In genomic region chr12:46244273-46244672, GRCh38 we compare ENCODE assay signal across 29 cellular contexts. TPM values are rescaled to one million over a fixed set of nuclear protein-coding genes. Genes with fewer than 3 reads are reported as not detected.
DNase-seq lines count a peak whose midpoint lies in the region; ATAC-seq, FAIRE-seq and TF ChIP-seq lines count a peak whose summit lies in the region.
"Had no signal": no experiment of that assay in that cellular context is flagged by ENCODE, and none has a peak within 500 bp of the region (broad histone marks: within the 10 kb centered on the region; RNA-seq: fewer than 3 reads in every experiment).

No MANE protein-coding gene starts in this region.

- peaks cover 17% of the 10 kb centered on the region for H3K36me3 ChIP-seq in CD8-positive, alpha-beta T cell (ENCODE audit: insufficient read depth, low read length)
- H3K36me3 ChIP-seq: thoracic aorta had no signal

- H3K27ac ChIP-seq in CD4-positive, alpha-beta T cell (ENCODE audit: low read depth, low read length), result no peak overlapping the region
- H3K27ac ChIP-seq in CD8-positive, alpha-beta T cell (ENCODE audit: low read depth, low read length), result no peak overlapping the region
- H3K27ac ChIP-seq: BLaER1 treated with 17β-estradiol and CSF1 and Interleukin-3, amounts not matched to agents 10 nM and 100 nM; hepatocyte; SJSA1; thoracic aorta; VCaP had no signal

- no peak overlapping the region for H3K4me3 Mint-ChIP-seq in activated CD4-positive, alpha-beta T cell treated with anti-CD3 and anti-CD28 coated beads for 36 hours
- no peak overlapping the region for H3K4me3 Mint-ChIP-seq in activated CD4-positive, alpha-beta T cell treated with anti-CD3 and anti-CD28 coated beads, Interleukin-2, amount 10 ng/mL, durations not matched to agents 7 days and 5 days
- peak overlapping the region; percentile 22 for H3K4me3 Mint-ChIP-seq in CD4-positive, alpha-beta T cell
- no peak overlapping the region for H3K4me3 Mint-ChIP-seq in CD8-positive, alpha-beta T cell
- H3K4me3 Mint-ChIP-seq: activated naive CD4-positive, alpha-beta T cell treated with anti-CD3 and anti-CD28 coated beads, Interleukin-2, amount 10 ng/mL, durations not matched to agents 7 days and 5 days; T-helper 2 cell treated with Interferon-gamma antibody and Interleukin-4, amounts not matched to agents 5 μg/mL and 100 μg/mL, for 36 hours had no signal

- DNase-seq in activated CD4-positive, alpha-beta T cell treated with anti-CD3 and anti-CD28 coated beads for 36 hours, result no peak
- no peak for DNase-seq in activated CD4-positive, alpha-beta T cell treated with anti-CD3 and anti-CD28 coated beads, Interleukin-2, amount 10 ng/mL, durations not matched to agents 7 days and 5 days
- DNase-seq in CD4-positive, alpha-beta T cell, result no peak
- DNase-seq in NCI-H2029 (lab: John Stamatoyannopoulos, UW) (peak; percentile 60), cerebellum (ENCODE audit: low spot score) (peak; percentile 13), HTR-8/SVneo (ENCODE audit: insufficient read length, low spot score) (no peak)
- no peak for DNase-seq in stimulated activated CD4-positive, alpha-beta T cell treated with anti-CD3 and anti-CD28 coated beads, Interleukin-1b, Interleukin-23, amount 100 ng/mL, for 48 hours
- DNase-seq in CD8-positive, alpha-beta T cell, result no peak
- DNase-seq: ACHN; activated naive CD4-positive, alpha-beta T cell treated with anti-CD3 and anti-CD28 coated beads, Interleukin-2, amount 10 ng/mL, durations not matched to agents 7 days and 5 days; activated T-cell treated with anti-CD3 and anti-CD28 coated beads, Interleukin-2, amount 50 U/mL, for 1 hour; effector CD8-positive, alpha-beta T cell; KBM-7; left ventricle myocardium superior; NCI-H187 treated with DMSO at 0.1 percent for 48 hours; NCI-H446; occipital lobe; small intestine; stimulated activated naive CD4-positive, alpha-beta T cell treated with Interleukin-2 at 50 U/mL for 16 hours had no signal

- H3K4me3 ChIP-seq in CD8-positive, alpha-beta T cell (ENCODE audit: low read depth, low read length), result no peak overlapping the region
- H3K4me3 ChIP-seq: BLaER1 treated with 17β-estradiol and CSF1 and Interleukin-3, amounts not matched to agents 10 nM and 100 nM; hepatocyte; SJSA1; thoracic aorta had no signal

- no peak for ATAC-seq in activated CD4-positive, alpha-beta T cell treated with anti-CD3 and anti-CD28 coated beads for 36 hours
- peak; percentile 12 for ATAC-seq in CD4-positive, alpha-beta T cell (ENCODE audit: poor library complexity)
- ATAC-seq in CD8-positive, alpha-beta T cell, result no peak
- ATAC-seq: esophagus mucosa, left ventricle myocardium superior had no signal

- peaks cover 20% of the 10 kb centered on the region for H3K9me3 Mint-ChIP-seq in activated CD4-positive, alpha-beta T cell treated with anti-CD3 and anti-CD28 coated beads for 36 hours (ENCODE audit: low read depth)
- peaks cover 22% of the 10 kb centered on the region for H3K9me3 Mint-ChIP-seq in activated CD4-positive, alpha-beta T cell treated with anti-CD3 and anti-CD28 coated beads, Interleukin-2, amount 10 ng/mL, durations not matched to agents 7 days and 5 days
- H3K9me3 Mint-ChIP-seq in CD4-positive, alpha-beta T cell, result peaks cover 7% of the 10 kb centered on the region
- peaks cover 20% of the 10 kb centered on the region for H3K9me3 Mint-ChIP-seq in CD8-positive, alpha-beta T cell

- no peaks in the 10 kb centered on the region for H3K27me3 Mint-ChIP-seq in activated CD4-positive, alpha-beta T cell treated with anti-CD3 and anti-CD28 coated beads for 36 hours
- no peaks in the 10 kb centered on the region for H3K27me3 Mint-ChIP-seq in activated CD4-positive, alpha-beta T cell treated with anti-CD3 and anti-CD28 coated beads, Interleukin-2, amount 10 ng/mL, durations not matched to agents 7 days and 5 days
- no peaks in the 10 kb centered on the region for H3K27me3 Mint-ChIP-seq in CD4-positive, alpha-beta T cell
- H3K27me3 Mint-ChIP-seq in CD8-positive, alpha-beta T cell (ENCODE audit: low read depth), result no peaks in the 10 kb centered on the region
- H3K27me3 Mint-ChIP-seq: activated naive CD4-positive, alpha-beta T cell treated with anti-CD3 and anti-CD28 coated beads, Interleukin-2, amount 10 ng/mL, durations not matched to agents 7 days and 5 days had no signal

- H3K36me3 Mint-ChIP-seq in activated CD4-positive, alpha-beta T cell treated with anti-CD3 and anti-CD28 coated beads for 36 hours (ENCODE audit: low read depth), result peaks cover 93% of the 10 kb centered on the region
- H3K36me3 Mint-ChIP-seq in activated CD4-positive, alpha-beta T cell treated with anti-CD3 and anti-CD28 coated beads, Interleukin-2, amount 10 ng/mL, durations not matched to agents 7 days and 5 days (ENCODE audit: low read depth), result peaks cover 97% of the 10 kb centered on the region
- H3K36me3 Mint-ChIP-seq in CD4-positive, alpha-beta T cell (ENCODE audit: low read depth), result peaks cover 100% of the 10 kb centered on the region
- H3K36me3 Mint-ChIP-seq in CD8-positive, alpha-beta T cell, result peaks cover 93% of the 10 kb centered on the region

- intact Hi-C loops in activated CD4-positive, alpha-beta T cell treated with anti-CD3 and anti-CD28 coated beads for 36 hours (cut with DNase I, micrococcal nuclease), result no loop called here
- intact Hi-C loops in CD4-positive, alpha-beta T cell (cut with DNase I, micrococcal nuclease), result loop anchor here in 1 of 2 experiments (2.0 kb wide), 1 partner anchor 17 kb away; no protein-coding TSS in a partner anchor
- intact Hi-C loops in CD8-positive, alpha-beta T cell (cut with DNase I, micrococcal nuclease), result loop anchor here (2.0 to 5.0 kb wide), 2 partner anchors 21 to 37 kb away; no protein-coding TSS in a partner anchor

- H3K27me3 ChIP-seq in CD4-positive, alpha-beta T cell (ENCODE audit: control insufficient read depth, insufficient read depth, low read length), result no peaks in the 10 kb centered on the region
- no peaks in the 10 kb centered on the region for H3K27me3 ChIP-seq in CD8-positive, alpha-beta T cell (ENCODE audit: insufficient read depth, low read length)
- H3K27me3 ChIP-seq: BLaER1 treated with 17β-estradiol and CSF1 and Interleukin-3, amounts not matched to agents 10 nM and 100 nM; hepatocyte; SJSA1 had no signal

- peaks cover 51% of the 10 kb centered on the region for H3K4me1 ChIP-seq in CD8-positive, alpha-beta T cell (ENCODE audit: insufficient read depth, low read length)
- H3K4me1 ChIP-seq: SJSA1 had no signal

- no peak for TF ChIP-seq CTCF in CD4-positive, alpha-beta T cell (IDR thresholded peaks at IDR 0.05)
- no peak for TF ChIP-seq CTCF in CD8-positive, alpha-beta T cell (IDR thresholded peaks at IDR 0.05)

- H3K9me3 ChIP-seq in CD4-positive, alpha-beta T cell (ENCODE audit: control insufficient read depth, low read length), result no peaks in the 10 kb centered on the region
- H3K9me3 ChIP-seq in CD8-positive, alpha-beta T cell (ENCODE audit: low read length), result no peaks in the 10 kb centered on the region
- H3K9me3 ChIP-seq: SJSA1, thoracic aorta had no signal

- POLR2A ChIA-PET in activated CD4-positive, alpha-beta T cell treated with anti-CD3 and anti-CD28 coated beads for 36 hours (lab: Charles Lee), result no interaction called here
- POLR2A ChIA-PET in activated CD4-positive, alpha-beta T cell treated with anti-CD3 and anti-CD28 coated beads, Interleukin-2, amount 10 ng/mL, durations not matched to agents 7 days and 5 days (lab: Charles Lee), result no interaction called here
- POLR2A ChIA-PET in CD4-positive, alpha-beta T cell (lab: Charles Lee), result interaction anchor here (1.1 kb wide), 1 partner anchor 26 kb away, joined by 3 read pairs; no protein-coding TSS in a partner anchor
- POLR2A ChIA-PET in CD8-positive, alpha-beta T cell (lab: Charles Lee), result interaction anchor here (0.6 kb wide), 1 partner anchor 1408 kb away, joined by 3 read pairs; no protein-coding TSS in a partner anchor

- peaks cover 88% of the 10 kb centered on the region for H3K4me1 Mint-ChIP-seq in activated CD4-positive, alpha-beta T cell treated with anti-CD3 and anti-CD28 coated beads for 36 hours
- H3K4me1 Mint-ChIP-seq in activated CD4-positive, alpha-beta T cell treated with anti-CD3 and anti-CD28 coated beads, Interleukin-2, amount 10 ng/mL, durations not matched to agents 7 days and 5 days, result peaks cover 70% of the 10 kb centered on the region
- peaks cover 96% of the 10 kb centered on the region for H3K4me1 Mint-ChIP-seq in CD4-positive, alpha-beta T cell (ENCODE audit: low read depth)
- H3K4me1 Mint-ChIP-seq in CD8-positive, alpha-beta T cell (ENCODE audit: low read depth), result peaks cover 90% of the 10 kb centered on the region

- peak overlapping the region; percentile 3 for H3K27ac Mint-ChIP-seq in activated CD4-positive, alpha-beta T cell treated with anti-CD3 and anti-CD28 coated beads for 36 hours
- H3K27ac Mint-ChIP-seq in activated CD4-positive, alpha-beta T cell treated with anti-CD3 and anti-CD28 coated beads, Interleukin-2, amount 10 ng/mL, durations not matched to agents 7 days and 5 days, result no peak overlapping the region
- H3K27ac Mint-ChIP-seq in CD4-positive, alpha-beta T cell, result peak overlapping the region; percentile 54
- no peak overlapping the region for H3K27ac Mint-ChIP-seq in CD8-positive, alpha-beta T cell

- no peak for FAIRE-seq in HTR-8/SVneo (lab: Jason Lieb, UNC)
- FAIRE-seq: frontal cortex, GM12892, RCC 7860, small intestine had no signal

- CTCF ChIA-PET in activated CD4-positive, alpha-beta T cell treated with anti-CD3 and anti-CD28 coated beads for 36 hours (lab: Charles Lee), result interaction anchor here (1.7 kb wide), 1 partner anchor 13 kb away, joined by 4 read pairs; no protein-coding TSS in a partner anchor
- CTCF ChIA-PET in activated CD4-positive, alpha-beta T cell treated with anti-CD3 and anti-CD28 coated beads, Interleukin-2, amount 10 ng/mL, durations not matched to agents 7 days and 5 days (lab: Charles Lee), result no interaction called here
- CTCF ChIA-PET in CD4-positive, alpha-beta T cell (lab: Charles Lee), result interaction anchor here (1.2 kb wide), 1 partner anchor 19 kb away, joined by 3 read pairs; no protein-coding TSS in a partner anchor
- CTCF ChIA-PET in CD8-positive, alpha-beta T cell (lab: Charles Lee), result no interaction called here

RNA-seq across cellular contexts. Expression of gene SLC38A1, which starts 24.6 kb away (rescaled TPM):
- total RNA-seq in activated CD4-positive, alpha-beta T cell treated with anti-CD3 and anti-CD28 coated beads for 36 hours, result 100 to 1,000 TPM; 167 to 180 TPM
- total RNA-seq in activated CD4-positive, alpha-beta T cell treated with anti-CD3 and anti-CD28 coated beads, Interleukin-2, amount 10 ng/mL, durations not matched to agents 7 days and 5 days, result 100 to 1,000 TPM; 180 to 219 TPM
- 100 to 1,000 TPM; 327 to 346 TPM for total RNA-seq in CD4-positive, alpha-beta T cell
- total RNA-seq in cerebellum, result 198 TPM
- total RNA-seq in CD8-positive, alpha-beta T cell, result 100 to 1,000 TPM; 440 to 464 TPM

Comparison
In these comparisons a context has a peak if more than half of its experiments do, and no peak if none do; other contexts are left out.
1. H3K27ac Mint-ChIP-seq: peak in activated CD4-positive, alpha-beta T cell treated with anti-CD3 and anti-CD28 coated beads for 36 hours (single experiment) and CD4-positive, alpha-beta T cell (single experiment); none in activated CD4-positive, alpha-beta T cell treated with anti-CD3 and anti-CD28 coated beads, Interleukin-2, amount 10 ng/mL, durations not matched to agents 7 days and 5 days (single experiment) and CD8-positive, alpha-beta T cell (single experiment).
2. CTCF ChIA-PET loops: an anchor here in activated CD4-positive, alpha-beta T cell treated with anti-CD3 and anti-CD28 coated beads for 36 hours (1.7 kb wide) and CD4-positive, alpha-beta T cell (1.2 kb wide); none called in activated CD4-positive, alpha-beta T cell treated with anti-CD3 and anti-CD28 coated beads, Interleukin-2, amount 10 ng/mL, durations not matched to agents 7 days and 5 days and CD8-positive, alpha-beta T cell.
3. DNase-seq: peak in NCI-H2029 (single experiment) and cerebellum (single experiment); none in activated CD4-positive, alpha-beta T cell treated with anti-CD3 and anti-CD28 coated beads for 36 hours (single experiment), activated CD4-positive, alpha-beta T cell treated with anti-CD3 and anti-CD28 coated beads, Interleukin-2, amount 10 ng/mL, durations not matched to agents 7 days and 5 days (single experiment), CD4-positive, alpha-beta T cell (0 of 10), stimulated activated CD4-positive, alpha-beta T cell treated with anti-CD3 and anti-CD28 coated beads, Interleukin-1b, Interleukin-23, amount 100 ng/mL, for 48 hours (single experiment), HTR-8/SVneo (single experiment) and CD8-positive, alpha-beta T cell (0 of 7).
4. POLR2A ChIA-PET loops: an anchor here in CD4-positive, alpha-beta T cell (1.1 kb wide) and CD8-positive, alpha-beta T cell (0.6 kb wide); none called in activated CD4-positive, alpha-beta T cell treated with anti-CD3 and anti-CD28 coated beads for 36 hours and activated CD4-positive, alpha-beta T cell treated with anti-CD3 and anti-CD28 coated beads, Interleukin-2, amount 10 ng/mL, durations not matched to agents 7 days and 5 days.
5. intact Hi-C loops: an anchor here in CD8-positive, alpha-beta T cell (2.0 to 5.0 kb wide); none called in activated CD4-positive, alpha-beta T cell treated with anti-CD3 and anti-CD28 coated beads for 36 hours.